In genomic region chr15:57185507-57186074, GRCh38 we compare ENCODE assay signal across 31 cellular contexts.
"Had no signal": no experiment of that assay in that cellular context is flagged by ENCODE, and none has a peak within 500 bp of the region (broad histone marks: within the 10 kb centered on the region; RNA-seq: fewer than 3 reads in every experiment).

No MANE protein-coding gene starts in this region.

- FAIRE-seq: colon, endometrium, islet of Langerhans had no signal

- ATAC-seq: activated CD8-positive, alpha-beta memory T cell treated with anti-CD3 and anti-CD28 coated beads, Interleukin-2, amount 10 ng/mL, durations not matched to agents 7 days and 5 days; activated CD8-positive, alpha-beta T cell treated with anti-CD3 and anti-CD28 coated beads, Interleukin-2, amount 10 ng/mL, durations not matched to agents 7 days and 5 days; body of pancreas; left ventricle myocardium superior; naive thymus-derived CD4-positive, alpha-beta T cell; right cardiac atrium; T-helper 17 cell had no signal

- H3K9me3 ChIP-seq: adrenal gland, body of pancreas, esophagus squamous epithelium, thoracic aorta, uterus had no signal

- H3K27me3 Mint-ChIP-seq: activated B cell treated with CpG ODN at 0.5 μM for 24 hours; activated CD8-positive, alpha-beta memory T cell treated with anti-CD3 and anti-CD28 coated beads, Interleukin-2, amount 10 ng/mL, durations not matched to agents 7 days and 5 days; activated naive CD8-positive, alpha-beta T cell treated with anti-CD3 and anti-CD28 coated beads for 36 hours; naive thymus-derived CD4-positive, alpha-beta T cell; stimulated activated naive CD8-positive, alpha-beta T cell treated with anti-CD3 and anti-CD28 coated beads, Interleukin-15, Interleukin-2, amounts not matched to agents 100 ng/mL and 50 ng/mL, for 24 hours; T-helper 17 cell had no signal

- H3K4me1 Mint-ChIP-seq: activated CD8-positive, alpha-beta memory T cell treated with anti-CD3 and anti-CD28 coated beads, Interleukin-2, amount 10 ng/mL, durations not matched to agents 7 days and 5 days; activated naive CD8-positive, alpha-beta T cell treated with anti-CD3 and anti-CD28 coated beads for 36 hours had no signal

- DNase-seq: activated B cell treated with CpG ODN at 0.5 μM for 24 hours; activated CD4-positive, alpha-beta T cell treated with anti-CD3 and anti-CD28 coated beads, Interleukin-2, amount 50 U/mL, for 1 hour; activated CD8-positive, alpha-beta memory T cell treated with anti-CD3 and anti-CD28 coated beads, Interleukin-2, amount 10 ng/mL, durations not matched to agents 7 days and 5 days; activated CD8-positive, alpha-beta T cell treated with anti-CD3 and anti-CD28 coated beads, Interleukin-2, amount 10 ng/mL, durations not matched to agents 7 days and 5 days; activated effector memory CD4-positive, alpha-beta T cell treated with Interleukin-2 at 50 U/mL for 16 hours; activated naive CD4-positive, alpha-beta T cell treated with Interleukin-2 at 50 U/mL for 16 hours; activated naive CD8-positive, alpha-beta T cell treated with anti-CD3 and anti-CD28 coated beads for 36 hours; adrenal gland; aorta; body of pancreas; effector CD8-positive, alpha-beta T cell; esophagus squamous epithelium; foreskin melanocyte; left ventricle myocardium superior; mammary epithelial cell; naive thymus-derived CD4-positive, alpha-beta T cell; occipital lobe; right cardiac atrium; spleen; stimulated activated CD4-positive, alpha-beta T cell treated with anti-CD3 and anti-CD28 coated beads, Interleukin-4, amount 100 ng/mL, for 1 hour; T-helper 17 cell; trophoblast cell; uterus had no signal

- H3K4me1 ChIP-seq: esophagus squamous epithelium had no signal

- H3K27ac ChIP-seq: adrenal gland, body of pancreas, epithelial cell of prostate, esophagus squamous epithelium, spleen, thoracic aorta, uterus had no signal

- H3K4me3 ChIP-seq: adrenal gland, body of pancreas, esophagus squamous epithelium, spleen, thoracic aorta, uterus had no signal

- H3K4me3 Mint-ChIP-seq: activated B cell treated with CpG ODN at 0.5 μM for 24 hours; activated CD8-positive, alpha-beta memory T cell treated with anti-CD3 and anti-CD28 coated beads, Interleukin-2, amount 10 ng/mL, durations not matched to agents 7 days and 5 days; activated CD8-positive, alpha-beta T cell treated with anti-CD3 and anti-CD28 coated beads, Interleukin-2, amount 10 ng/mL, durations not matched to agents 7 days and 5 days; activated naive CD8-positive, alpha-beta T cell treated with anti-CD3 and anti-CD28 coated beads for 36 hours; mesothelial cell of epicardium; naive thymus-derived CD4-positive, alpha-beta T cell; neural crest cell; stimulated activated naive CD8-positive, alpha-beta T cell treated with anti-CD3 and anti-CD28 coated beads, Interleukin-15, Interleukin-2, amounts not matched to agents 100 ng/mL and 50 ng/mL, for 24 hours; T-helper 17 cell had no signal

- H3K36me3 ChIP-seq: adrenal gland, thoracic aorta, uterus had no signal

- H3K27ac Mint-ChIP-seq: activated B cell treated with CpG ODN at 0.5 μM for 24 hours; activated CD8-positive, alpha-beta memory T cell treated with anti-CD3 and anti-CD28 coated beads, Interleukin-2, amount 10 ng/mL, durations not matched to agents 7 days and 5 days; activated CD8-positive, alpha-beta T cell treated with anti-CD3 and anti-CD28 coated beads, Interleukin-2, amount 10 ng/mL, durations not matched to agents 7 days and 5 days; activated naive CD8-positive, alpha-beta T cell treated with anti-CD3 and anti-CD28 coated beads for 36 hours; mesothelial cell of epicardium; naive thymus-derived CD4-positive, alpha-beta T cell; stimulated activated naive CD8-positive, alpha-beta T cell treated with anti-CD3 and anti-CD28 coated beads, Interleukin-15, Interleukin-2, amounts not matched to agents 100 ng/mL and 50 ng/mL, for 24 hours; T-helper 17 cell had no signal

- H3K9me3 Mint-ChIP-seq: activated B cell treated with CpG ODN at 0.5 μM for 24 hours; activated naive CD8-positive, alpha-beta T cell treated with anti-CD3 and anti-CD28 coated beads for 36 hours had no signal

- H3K27me3 ChIP-seq: adrenal gland, body of pancreas, esophagus squamous epithelium, spleen, uterus had no signal
